In genomic region chr9:35908484-35909125, GRCh38 we compare ENCODE assay signal across 8 cellular contexts. TPM values are rescaled to one million over a fixed set of nuclear protein-coding genes. Genes with fewer than 3 reads are reported as not detected.
DNase-seq lines count a peak whose midpoint lies in the region; ATAC-seq and TF ChIP-seq lines count a peak whose summit lies in the region.

No MANE protein-coding gene starts in this region.

- H3K4me1 ChIP-seq in stomach smooth muscle (ENCODE audit: control insufficient read depth, insufficient read depth, low read length) = peaks cover 59% of the 10 kb centered on the region

- H3K27ac ChIP-seq in stomach smooth muscle (ENCODE audit: low read length) = peak overlapping the region; percentile 81

- H3K27ac Mint-ChIP-seq in activated T-helper 17 cell treated with anti-CD3 and anti-CD28 coated beads, Interleukin-2, amount 50 U/mL, for 72 hours = peak overlapping the region; percentile 61

- H3K4me3 Mint-ChIP-seq in activated T-helper 17 cell treated with anti-CD3 and anti-CD28 coated beads, Interleukin-2, amount 50 U/mL, for 72 hours = peak overlapping the region; percentile 21

- DNase-seq in HFF-Myc (ENCODE audit: extremely low read depth, low read depth) = peak; percentile 33
- DNase-seq in hepatic stellate cell (ENCODE audit: low spot score) = peak; percentile 77
- no peak for DNase-seq in stimulated activated naive CD8-positive, alpha-beta T cell treated with anti-CD3 and anti-CD28 coated beads, Interleukin-15, Interleukin-2, amounts not matched to agents 100 U/mL and 50 U/mL, for 24 hours
- no peak for DNase-seq in NCI-H748 treated with DMSO at 0.1 percent for 48 hours (lab: John Stamatoyannopoulos, UW)
- no peak for DNase-seq in stimulated activated CD4-positive, alpha-beta T cell treated with anti-CD3 and anti-CD28 coated beads, Interleukin-15, amount 100 ng/mL, for 24 hours

- no peaks in the 10 kb centered on the region for H3K36me3 ChIP-seq in stomach smooth muscle (ENCODE audit: control insufficient read depth in 2 of 2, insufficient read depth in 2 of 2, low read length in 2 of 2)

- H3K4me3 ChIP-seq in HFF-Myc (replicated peaks; ENCODE audit: low read depth, low read length) (no peak overlapping the region), stomach smooth muscle (ENCODE audit: low read length in 2 of 2) (peak overlapping the region; percentile 22 to 28)

- no peaks in the 10 kb centered on the region for H3K36me3 Mint-ChIP-seq in activated T-helper 17 cell treated with anti-CD3 and anti-CD28 coated beads, Interleukin-2, amount 50 U/mL, for 72 hours (ENCODE audit: low read depth)

- peaks cover 29% of the 10 kb centered on the region for H3K4me1 Mint-ChIP-seq in activated T-helper 17 cell treated with anti-CD3 and anti-CD28 coated beads, Interleukin-2, amount 50 U/mL, for 72 hours

- H3K9me3 ChIP-seq in stomach smooth muscle (ENCODE audit: control insufficient read depth in 2 of 2, low read length in 2 of 2) = no peaks in the 10 kb centered on the region

- no peaks in the 10 kb centered on the region for H3K9me3 Mint-ChIP-seq in activated T-helper 17 cell treated with anti-CD3 and anti-CD28 coated beads, Interleukin-2, amount 50 U/mL, for 72 hours

- no peaks in the 10 kb centered on the region for H3K27me3 Mint-ChIP-seq in activated T-helper 17 cell treated with anti-CD3 and anti-CD28 coated beads, Interleukin-2, amount 50 U/mL, for 72 hours

- H3K9ac ChIP-seq in stomach smooth muscle (ENCODE audit: low read length in 2 of 2) = peak overlapping the region in 1 of 2 donors; percentile 42

- ATAC-seq in activated T-helper 17 cell treated with anti-CD3 and anti-CD28 coated beads, Interleukin-2, amount 50 U/mL, for 72 hours (replicated peaks) = no peak
- ATAC-seq in GM21717 (IDR thresholded peaks at IDR 0.05; ENCODE audit: unreplicated experiment) = no peak
- ATAC-seq in stimulated activated naive CD8-positive, alpha-beta T cell treated with anti-CD3 and anti-CD28 coated beads, Interleukin-15, Interleukin-2, amounts not matched to agents 100 U/mL and 50 U/mL, for 24 hours = no peak

- TF ChIP-seq CTCF in HFF-Myc (IDR thresholded peaks at IDR 0.05; ENCODE audit: low read depth, low read length, missing control alignments) = no peak

- H3K27me3 ChIP-seq in stomach smooth muscle (ENCODE audit: control insufficient read depth in 1 of 2, insufficient read depth in 2 of 2, low read length in 2 of 2) = no peaks in the 10 kb centered on the region

RNA-seq across cellular contexts. Expression of gene SPAAR, which starts 0.7 kb away (rescaled TPM):
- total RNA-seq in activated T-helper 17 cell treated with anti-CD3 and anti-CD28 coated beads, Interleukin-2, amount 50 U/mL, for 72 hours = not detected

RNA-seq across cellular contexts. Expression of gene HRCT1, which starts 2.6 kb away (rescaled TPM):
- total RNA-seq in activated T-helper 17 cell treated with anti-CD3 and anti-CD28 coated beads, Interleukin-2, amount 50 U/mL, for 72 hours = not detected

RNA-seq across cellular contexts. Expression of gene OR13J1, which starts 38.4 kb away (rescaled TPM):
- not detected for total RNA-seq in activated T-helper 17 cell treated with anti-CD3 and anti-CD28 coated beads, Interleukin-2, amount 50 U/mL, for 72 hours

RNA-seq across cellular contexts. Expression of gene OR2S2, which starts 49.3 kb away (rescaled TPM):
- total RNA-seq in activated T-helper 17 cell treated with anti-CD3 and anti-CD28 coated beads, Interleukin-2, amount 50 U/mL, for 72 hours = not detected

Comparison
In these comparisons a context has a peak if more than half of its experiments do, and no peak if none do; other contexts are left out.
1. DNase-seq: peak in HFF-Myc (single experiment) and hepatic stellate cell (single experiment); none in stimulated activated naive CD8-positive, alpha-beta T cell treated with anti-CD3 and anti-CD28 coated beads, Interleukin-15, Interleukin-2, amounts not matched to agents 100 U/mL and 50 U/mL, for 24 hours (single experiment), NCI-H748 treated with DMSO at 0.1 percent for 48 hours (single experiment) and stimulated activated CD4-positive, alpha-beta T cell treated with anti-CD3 and anti-CD28 coated beads, Interleukin-15, amount 100 ng/mL, for 24 hours (single experiment).